ENCODE assay signal across 26 cellular contexts in the genomic region with DNA sequence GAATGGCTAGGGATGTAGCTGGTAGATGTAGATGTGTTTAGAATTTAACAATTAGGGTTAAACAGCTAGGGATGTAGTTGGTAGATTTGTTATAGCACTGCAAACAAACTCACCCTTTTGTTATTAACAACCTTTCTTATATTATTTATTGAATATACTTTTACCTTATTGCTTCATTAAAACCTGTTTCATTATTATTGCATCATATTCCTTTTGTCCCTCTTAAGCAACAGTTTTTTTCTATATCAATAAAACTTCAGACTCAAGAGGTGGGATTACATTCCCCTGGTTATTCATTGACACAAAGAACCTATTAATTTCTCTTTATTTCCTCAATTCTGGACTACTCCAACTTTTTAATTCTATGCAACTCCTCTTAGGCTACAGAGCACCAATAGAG.
"Had no signal": no experiment of that assay in that cellular context is flagged by ENCODE, and none has a peak within 500 bp of the region (broad histone marks: within the 10 kb centered on the region; RNA-seq: fewer than 3 reads in every experiment).

No MANE protein-coding gene starts in this region.

- H3K36me3 ChIP-seq: neural progenitor cell, ovary, spleen, stomach, thoracic aorta, thyroid gland, tibial nerve, upper lobe of right lung, uterus had no signal

- H3K79me2 ChIP-seq: parathyroid adenoma had no signal

- H3K4me1 ChIP-seq: neural progenitor cell, parathyroid adenoma, psoas muscle, spleen, stomach, thyroid gland, tibial nerve, upper lobe of right lung, uterus had no signal

- H3K9ac ChIP-seq: neural progenitor cell, parathyroid adenoma had no signal

- H3K4me3 ChIP-seq: neural progenitor cell, ovary, psoas muscle, skin epidermis, smooth muscle cell, spleen, stomach, thoracic aorta, thyroid gland, tibial nerve, upper lobe of right lung, uterus had no signal

- H3K9me3 ChIP-seq: ovary, psoas muscle, stomach, thoracic aorta, thyroid gland, tibial nerve, upper lobe of right lung, uterus had no signal

- DNase-seq: naive thymus-derived CD4-positive, alpha-beta T cell; natural killer cell; occipital lobe; ovary; posterior cingulate gyrus; psoas muscle; right cardiac atrium; spleen; stimulated activated CD4-positive, alpha-beta T cell treated with anti-CD3 and anti-CD28 coated beads, Interleukin-12 subunit alpha, Interleukin-12 subunit beta, amount 100 ng/mL, for 4 hours; stimulated activated CD4-positive, alpha-beta T cell treated with anti-CD3 and anti-CD28 coated beads, Interleukin-1b, Interleukin-23, amount 100 ng/mL, for 48 hours; stimulated activated CD4-positive, alpha-beta T cell treated with anti-CD3 and anti-CD28 coated beads, Interleukin-4, amount 100 ng/mL, for 1 hour; stimulated activated CD4-positive, alpha-beta T cell treated with anti-CD3 and anti-CD28 coated beads, Interleukin-4, amount 100 ng/mL, for 4 hours; stimulated activated CD8-positive, alpha-beta memory T cell treated with anti-CD3 and anti-CD28 coated beads, Interleukin-4, amount 100 ng/mL, for 48 hours; stimulated activated naive CD4-positive, alpha-beta T cell treated with Interleukin-2 at 50 U/mL for 16 hours; stomach; thyroid gland; upper lobe of right lung; uterus had no signal

- H2AFZ ChIP-seq: neural progenitor cell, parathyroid adenoma had no signal

- ATAC-seq: naive thymus-derived CD4-positive, alpha-beta T cell; natural killer cell; psoas muscle; right cardiac atrium; sciatic nerve; stimulated activated memory B cell treated with anti-CD40 and anti-IgM and Interleukin-4, amounts not matched to agents 10 μg/mL and 1 μg/mL and 100 μg/mL, for 72 hours; upper lobe of right lung had no signal

- H3K27ac ChIP-seq: neural progenitor cell, ovary, parathyroid adenoma, psoas muscle, skin epidermis, spleen, stomach, thoracic aorta, thyroid gland, tibial nerve, upper lobe of right lung, uterus had no signal

- H3K4me2 ChIP-seq: neural progenitor cell, smooth muscle cell had no signal

- H3K27me3 ChIP-seq: neural progenitor cell, ovary, spleen, stomach, thyroid gland, tibial nerve, upper lobe of right lung, uterus had no signal
